ENCODE assay signal across 18 cellular contexts in the genomic region with DNA sequence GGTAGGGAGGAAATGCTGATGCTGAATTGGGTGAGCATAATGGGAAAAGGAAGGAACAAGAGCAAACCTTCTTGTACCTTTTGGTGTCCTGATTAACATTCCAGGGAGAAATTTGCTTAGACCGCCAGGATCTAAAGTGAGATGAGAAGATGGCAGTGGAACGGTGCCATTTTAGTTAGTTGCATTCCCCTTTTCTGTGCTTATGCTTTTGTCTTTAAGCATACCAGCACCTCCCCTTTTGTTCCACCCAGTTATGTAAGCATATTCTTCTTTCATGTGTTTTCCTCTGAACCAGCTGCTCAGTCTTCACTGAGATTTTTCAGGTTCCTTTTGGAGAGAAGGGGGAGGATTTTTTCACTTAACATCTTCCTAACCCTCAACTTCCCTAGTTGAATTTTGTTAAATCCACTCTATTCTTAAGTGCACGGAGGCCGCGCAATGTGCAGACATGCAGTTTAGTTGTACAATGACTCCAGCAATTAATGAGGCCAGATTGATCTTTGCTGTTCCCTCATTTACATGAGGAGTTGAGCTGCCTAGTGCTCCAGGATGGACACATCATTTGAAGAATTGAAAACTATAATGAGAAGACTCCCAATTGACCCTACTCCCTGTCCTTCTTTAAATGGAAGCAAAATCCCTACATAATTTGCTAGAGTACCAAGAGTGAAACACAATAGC.
DNase-seq lines count a peak whose midpoint lies in the region; ATAC-seq and TF ChIP-seq lines count a peak whose summit lies in the region.
"Had no signal": no experiment of that assay in that cellular context is flagged by ENCODE, and none has a peak within 500 bp of the region (broad histone marks: within the 10 kb centered on the region; RNA-seq: fewer than 3 reads in every experiment).

No MANE protein-coding gene starts in this region.

- H3K4me1 ChIP-seq in Loucy (ENCODE audit: insufficient read depth, low read length, poor library complexity, severe bottlenecking) (peaks cover 26% of the 10 kb centered on the region), endodermal cell (ENCODE audit: control insufficient read depth, insufficient read depth, low read length) (peaks cover 34% of the 10 kb centered on the region)
- H3K4me1 ChIP-seq: BE2C had no signal

- peaks cover 100% of the 10 kb centered on the region for H3K79me2 ChIP-seq in Loucy (ENCODE audit: insufficient read depth, low read length)

- no peaks in the 10 kb centered on the region for H3K9me3 ChIP-seq in CD4-positive, alpha-beta T cell (ENCODE audit: control insufficient read depth, low read length)
- H3K9me3 ChIP-seq in Loucy (ENCODE audit: insufficient read depth, low read depth, low read length), result no peaks in the 10 kb centered on the region
- no peaks in the 10 kb centered on the region for H3K9me3 ChIP-seq in endodermal cell (ENCODE audit: control insufficient read depth, low read length)
- H3K9me3 ChIP-seq in T-helper 17 cell (ENCODE audit: control insufficient read depth, low read length, poor library complexity, severe bottlenecking), result no peaks in the 10 kb centered on the region
- H3K9me3 ChIP-seq: BE2C, esophagus squamous epithelium, mucosa of descending colon, prostate gland had no signal

- peak; percentile 50 for ATAC-seq in CD4-positive, alpha-beta T cell (ENCODE audit: poor library complexity)
- no peak for ATAC-seq in activated T-cell treated with anti-CD3 and anti-CD28 coated beads, Interleukin-2, amount 50 U/mL, for 72 hours (replicated peaks in 1 of 2)
- ATAC-seq in T-helper 17 cell, result no peak
- ATAC-seq: activated naive CD8-positive, alpha-beta T cell treated with anti-CD3 and anti-CD28 coated beads, Interleukin-2, amount 50 U/mL, for 24 hours had no signal

- H3K9ac ChIP-seq in Loucy (ENCODE audit: low read depth, low read length, poor library complexity, severe bottlenecking), result no peak overlapping the region
- H3K9ac ChIP-seq in endodermal cell (ENCODE audit: extremely low read depth, low read length, poor library complexity, severe bottlenecking), result no peak overlapping the region

- H4K20me1 ChIP-seq in Loucy (ENCODE audit: insufficient read depth, low read length, poor library complexity, severe bottlenecking), result peaks cover 87% of the 10 kb centered on the region

- no peaks in the 10 kb centered on the region for H3F3A ChIP-seq in Loucy (ENCODE audit: low read depth)

- H3K9me2 ChIP-seq in Loucy (replicated peaks; ENCODE audit: low read depth, low read length), result no peaks in the 10 kb centered on the region

- H3K4me3 Mint-ChIP-seq in CD4-positive, alpha-beta T cell, result peak overlapping the region; percentile 59
- H3K4me3 Mint-ChIP-seq in endodermal cell (no peak overlapping the region), nephron progenitor cell (no peak overlapping the region), T-helper 17 cell (no peak overlapping the region)
- peak overlapping the region in 1 of 2 donors; percentile 9 for H3K4me3 Mint-ChIP-seq in activated T-cell treated with anti-CD3 and anti-CD28 coated beads, Interleukin-2, amount 50 U/mL, for 72 hours
- H3K4me3 Mint-ChIP-seq: activated naive CD8-positive, alpha-beta T cell treated with anti-CD3 and anti-CD28 coated beads, Interleukin-2, amount 50 U/mL, for 24 hours had no signal

- H3K36me3 Mint-ChIP-seq in CD4-positive, alpha-beta T cell (ENCODE audit: low read depth), result no peaks in the 10 kb centered on the region
- H3K36me3 Mint-ChIP-seq in endodermal cell (ENCODE audit: low read depth) (no peaks in the 10 kb centered on the region), nephron progenitor cell (ENCODE audit: low read depth) (peaks cover 27% of the 10 kb centered on the region), T-helper 17 cell (ENCODE audit: low read depth) (no peaks in the 10 kb centered on the region)
- no peaks in the 10 kb centered on the region for H3K36me3 Mint-ChIP-seq in activated T-cell treated with anti-CD3 and anti-CD28 coated beads, Interleukin-2, amount 50 U/mL, for 72 hours (ENCODE audit: insufficient read depth in 2 of 2)

- TF ChIP-seq CTCF in CD4-positive, alpha-beta T cell (IDR thresholded peaks at IDR 0.05), result no peak
- no peak for TF ChIP-seq CTCF in Loucy (conservative IDR thresholded peaks at IDR 0.05; ENCODE audit: low read length)
- no peak for TF ChIP-seq CTCF in endodermal cell (conservative IDR thresholded peaks at IDR 0.05)
- no peak for TF ChIP-seq CTCF in nephron progenitor cell (IDR thresholded peaks at IDR 0.05)

- peaks cover 92% of the 10 kb centered on the region for H3K4me1 Mint-ChIP-seq in CD4-positive, alpha-beta T cell (ENCODE audit: low read depth)
- H3K4me1 Mint-ChIP-seq in endodermal cell (peaks cover 75% of the 10 kb centered on the region), nephron progenitor cell (peaks cover 77% of the 10 kb centered on the region), T-helper 17 cell (peaks cover 70% of the 10 kb centered on the region)
- H3K4me1 Mint-ChIP-seq in activated T-cell treated with anti-CD3 and anti-CD28 coated beads, Interleukin-2, amount 50 U/mL, for 72 hours (ENCODE audit: low read depth), result peaks cover 88% of the 10 kb centered on the region

- H2AFZ ChIP-seq in Loucy (ENCODE audit: low read length), result no peak overlapping the region

- peak overlapping the region; percentile 81 for H3K27ac Mint-ChIP-seq in CD4-positive, alpha-beta T cell
- H3K27ac Mint-ChIP-seq in endodermal cell (no peak overlapping the region), nephron progenitor cell (peak overlapping the region; percentile 19), T-helper 17 cell (no peak overlapping the region)
- no peak overlapping the region for H3K27ac Mint-ChIP-seq in activated T-cell treated with anti-CD3 and anti-CD28 coated beads, Interleukin-2, amount 50 U/mL, for 72 hours

- no peaks in the 10 kb centered on the region for H3K9me3 Mint-ChIP-seq in CD4-positive, alpha-beta T cell
- H3K9me3 Mint-ChIP-seq in endodermal cell (no peaks in the 10 kb centered on the region), nephron progenitor cell (peaks cover 9% of the 10 kb centered on the region)
- no peaks in the 10 kb centered on the region for H3K9me3 Mint-ChIP-seq in activated T-cell treated with anti-CD3 and anti-CD28 coated beads, Interleukin-2, amount 50 U/mL, for 72 hours
- H3K9me3 Mint-ChIP-seq: activated naive CD8-positive, alpha-beta T cell treated with anti-CD3 and anti-CD28 coated beads, Interleukin-2, amount 50 U/mL, for 24 hours had no signal

- no peaks in the 10 kb centered on the region for H3K27me3 Mint-ChIP-seq in CD4-positive, alpha-beta T cell
- no peaks in the 10 kb centered on the region for H3K27me3 Mint-ChIP-seq in endodermal cell (ENCODE audit: insufficient read depth)
- H3K27me3 Mint-ChIP-seq in nephron progenitor cell (ENCODE audit: low read depth, poor library complexity), result no peaks in the 10 kb centered on the region
- no peaks in the 10 kb centered on the region for H3K27me3 Mint-ChIP-seq in activated T-cell treated with anti-CD3 and anti-CD28 coated beads, Interleukin-2, amount 50 U/mL, for 72 hours (ENCODE audit: low read depth)
- no peaks in the 10 kb centered on the region for H3K27me3 Mint-ChIP-seq in T-helper 17 cell
- H3K27me3 Mint-ChIP-seq: activated naive CD8-positive, alpha-beta T cell treated with anti-CD3 and anti-CD28 coated beads, Interleukin-2, amount 50 U/mL, for 24 hours had no signal

- POLR2A ChIA-PET in CD4-positive, alpha-beta T cell (lab: Charles Lee), result interaction anchor here (0.6 to 1.3 kb wide), 3 partner anchors 54 to 397 kb away, joined by 3 read pairs; no protein-coding TSS in a partner anchor

- intact Hi-C loops in CD4-positive, alpha-beta T cell (cut with DNase I, micrococcal nuclease), result loop anchor here in 1 of 2 experiments (5.0 kb wide), 1 partner anchor 74 kb away; the partner anchor contains the start of gene MAP4K4

- WGBS in endodermal cell (ENCODE audit: insufficient coverage in 1 of 2, insufficient read length in 1 of 2), 2 experiments, result 93% methylated on average over 5 of the region's 5 CpGs; no CpG with 5 or more reads in 1 of the 2 experiments

- no peak overlapping the region for H3K27ac ChIP-seq in CD4-positive, alpha-beta T cell (ENCODE audit: low read depth, low read length)
- peak overlapping the region; percentile 52 for H3K27ac ChIP-seq in endodermal cell (ENCODE audit: low read depth, low read length)
- H3K27ac ChIP-seq: HL-60, prostate gland had no signal

- DNase-seq in CD4-positive, alpha-beta T cell, result no peak
- DNase-seq in endodermal cell (no peak), nephron progenitor cell (no peak), AML-193 (lab: John Stamatoyannopoulos, UW) (no peak), 8988T (no peak), T-helper 17 cell (no peak)
- DNase-seq in activated T-cell treated with anti-CD3 and anti-CD28 coated beads, Interleukin-2, amount 50 U/mL, for 72 hours, result no peak
- DNase-seq: activated CD4-positive, alpha-beta T cell treated with anti-CD3 and anti-CD28 coated beads, Interleukin-2, amount 50 U/mL, for 1 hour; activated naive CD8-positive, alpha-beta T cell treated with anti-CD3 and anti-CD28 coated beads, Interleukin-2, amount 50 U/mL, for 24 hours; DMS79 treated with DMSO at 0.1 percent for 48 hours; esophagus squamous epithelium; SIG-M5; stimulated activated CD4-positive, alpha-beta T cell treated with anti-CD3 and anti-CD28 coated beads, Interleukin-15, amount 100 ng/mL, for 24 hours had no signal

- no peaks in the 10 kb centered on the region for H3K27me3 ChIP-seq in CD4-positive, alpha-beta T cell (ENCODE audit: control insufficient read depth, insufficient read depth, low read length)
- H3K27me3 ChIP-seq in Loucy (ENCODE audit: insufficient read depth, low read length, poor library complexity, severe bottlenecking), result no peaks in the 10 kb centered on the region
- H3K27me3 ChIP-seq in endodermal cell (ENCODE audit: control insufficient read depth, insufficient read depth, low read length, poor library complexity, severe bottlenecking), result no peaks in the 10 kb centered on the region
- H3K27me3 ChIP-seq: BE2C, esophagus squamous epithelium had no signal

- H3K36me3 ChIP-seq in Loucy (ENCODE audit: insufficient read depth, low read length), result no peaks in the 10 kb centered on the region
- H3K36me3 ChIP-seq in endodermal cell (ENCODE audit: control insufficient read depth, insufficient read depth, low read length), result no peaks in the 10 kb centered on the region
- H3K36me3 ChIP-seq: BE2C, esophagus squamous epithelium, prostate gland had no signal

- peak overlapping the region; percentile 4 for H3K4me2 ChIP-seq in Loucy (ENCODE audit: low read depth, low read length, poor library complexity, severe bottlenecking)

- CTCF ChIA-PET in CD4-positive, alpha-beta T cell (lab: Charles Lee), result interaction anchor here (0.8 to 1.7 kb wide), 6 partner anchors 8 to 61 kb away, joined by 3 to 6 read pairs (median 4); no protein-coding TSS in a partner anchor

- H3K4me3 ChIP-seq in Loucy (ENCODE audit: low read length, poor library complexity, severe bottlenecking) (no peak overlapping the region), endodermal cell (ENCODE audit: low read length) (no peak overlapping the region)
- H3K4me3 ChIP-seq: esophagus squamous epithelium, mucosa of descending colon, prostate gland had no signal

Comparison
In these comparisons a context has a peak if more than half of its experiments do, and no peak if none do; other contexts are left out.
1. H3K27ac Mint-ChIP-seq: peak in CD4-positive, alpha-beta T cell (single experiment) and nephron progenitor cell (single experiment); none in endodermal cell (single experiment), activated T-cell treated with anti-CD3 and anti-CD28 coated beads, Interleukin-2, amount 50 U/mL, for 72 hours (single experiment) and T-helper 17 cell (single experiment).